Comparison of ENCODE assay signal across 8 cellular contexts in genomic region chr12:1474059-1474537, GRCh38.
DNase-seq lines count a peak whose midpoint lies in the region; ATAC-seq and TF ChIP-seq lines count a peak whose summit lies in the region.

No MANE protein-coding gene starts in this region.

- H3K27ac ChIP-seq in Panc1 (ENCODE audit: low read length) (peak overlapping the region; percentile 77), epithelial cell of prostate (peak overlapping the region; percentile 82)

- no peaks in the 10 kb centered on the region for H3K9me3 ChIP-seq in Panc1 (ENCODE audit: control insufficient read depth, insufficient read depth, low read depth, low read length)

- TF ChIP-seq POLR2A in lower leg skin (IDR thresholded peaks at IDR 0.05): no peak

- H3K4me3 ChIP-seq in Panc1 (ENCODE audit: low read depth in 2 of 2, low read length in 2 of 2): no peak overlapping the region; a peak in 2 of 4 replicates
- no peak overlapping the region for H3K4me3 ChIP-seq in lower leg skin (ENCODE audit: low read depth, poor library complexity, severe bottlenecking)

- H3K36me3 Mint-ChIP-seq in activated CD4-positive, alpha-beta T cell treated with anti-CD3 and anti-CD28 coated beads for 36 hours (ENCODE audit: low read depth): no peaks in the 10 kb centered on the region

- no peaks in the 10 kb centered on the region for H3K27me3 ChIP-seq in Panc1 (ENCODE audit: control insufficient read depth, insufficient read depth, low read length)

- no peak overlapping the region for H3K27ac Mint-ChIP-seq in activated CD4-positive, alpha-beta T cell treated with anti-CD3 and anti-CD28 coated beads for 36 hours

- TF ChIP-seq CTCF in Panc1 (IDR thresholded peaks at IDR 0.05) (no peak), lower leg skin (IDR thresholded peaks at IDR 0.05) (no peak)

- no peaks in the 10 kb centered on the region for H3K27me3 Mint-ChIP-seq in activated CD4-positive, alpha-beta T cell treated with anti-CD3 and anti-CD28 coated beads for 36 hours

- intact Hi-C loops in activated CD4-positive, alpha-beta T cell treated with anti-CD3 and anti-CD28 coated beads for 36 hours (cut with DNase I, micrococcal nuclease): no loop called here
- intact Hi-C loops in Panc1 (cut with micrococcal nuclease; ENCODE audit: unreplicated experiment): no loop called here
- intact Hi-C loops in head of caudate nucleus (cut with DNase I): no loop called here
- intact Hi-C loops in lower leg skin (cut with DNase I; ENCODE audit: low total_unique reads): no loop called here

- POLR2A ChIA-PET in activated CD4-positive, alpha-beta T cell treated with anti-CD3 and anti-CD28 coated beads for 36 hours (lab: Charles Lee): no interaction called here
- POLR2A ChIA-PET in Panc1 (lab: Charles Lee): interaction anchor here (0.6 kb wide), 1 partner anchor 485 kb away, joined by 7 read pairs; no protein-coding TSS in a partner anchor

- 52 to 60% methylated on average over 5 of the region's 5 CpGs for whole genome bisulfite sequencing in lower leg skin, 2 donors

- CTCF ChIA-PET in activated CD4-positive, alpha-beta T cell treated with anti-CD3 and anti-CD28 coated beads for 36 hours (lab: Charles Lee): interaction anchor here (1.2 kb wide), 1 partner anchor 356 kb away, joined by 3 read pairs; no protein-coding TSS in a partner anchor
- CTCF ChIA-PET in Panc1 (lab: Charles Lee): interaction anchor here (0.5 kb wide), 1 partner anchor 19 kb away, joined by 6 read pairs; no protein-coding TSS in a partner anchor

- BruUV-seq in Panc1 (replicated peaks; lab: Mats Ljungman, UMichigan): no TSS peak

- DNase-seq in activated CD4-positive, alpha-beta T cell treated with anti-CD3 and anti-CD28 coated beads for 36 hours: peak; percentile 41
- DNase-seq in activated CD4-positive, alpha-beta T cell treated with anti-CD3 and anti-CD28 coated beads for 1 hour: no peak
- peak; percentile 90 for DNase-seq in Panc1 (ENCODE audit: low read depth, low spot score)
- DNase-seq in epithelial cell of prostate (ENCODE audit: low read depth, low spot score): peak; percentile 34
- peak; percentile 15 to 23 for DNase-seq in stimulated activated CD8-positive, alpha-beta memory T cell treated with anti-CD3 and anti-CD28 coated beads, Interleukin-15, amount 100 ng/mL, for 48 hours (ENCODE audit: low read depth in 2 of 2)
- DNase-seq in superior temporal gyrus (ENCODE audit: extremely low spot score): no peak
- DNase-seq in head of caudate nucleus: no peak
- no peak for DNase-seq in lower leg skin (ENCODE audit: low spot score in 2 of 2)

- no peak overlapping the region for H3K4me3 Mint-ChIP-seq in activated CD4-positive, alpha-beta T cell treated with anti-CD3 and anti-CD28 coated beads for 36 hours

- peak; percentile 83 for ATAC-seq in activated CD4-positive, alpha-beta T cell treated with anti-CD3 and anti-CD28 coated beads for 36 hours
- peak; percentile 89 for ATAC-seq in Panc1

- H3K36me3 ChIP-seq in Panc1 (ENCODE audit: control insufficient read depth, insufficient read depth, low read length): no peaks in the 10 kb centered on the region

- in situ Hi-C loops in Panc1 (cut with HindIII; ENCODE audit: low pct_unique_long_range_greater_than_20kb, low sequenced_read_pairs): no loop called here

- H3K4me1 Mint-ChIP-seq in activated CD4-positive, alpha-beta T cell treated with anti-CD3 and anti-CD28 coated beads for 36 hours: peaks cover 2% of the 10 kb centered on the region

- H3K4me1 ChIP-seq in Panc1 (ENCODE audit: control insufficient read depth, insufficient read depth, low read length): peaks cover 31% of the 10 kb centered on the region

- H3K9me3 Mint-ChIP-seq in activated CD4-positive, alpha-beta T cell treated with anti-CD3 and anti-CD28 coated beads for 36 hours (ENCODE audit: low read depth): no peaks in the 10 kb centered on the region

Comparison
In these comparisons a context has a peak if more than half of its experiments do, and no peak if none do; other contexts are left out.
1. DNase-seq: peak in activated CD4-positive, alpha-beta T cell treated with anti-CD3 and anti-CD28 coated beads for 36 hours (single experiment), Panc1 (single experiment), epithelial cell of prostate (single experiment) and stimulated activated CD8-positive, alpha-beta memory T cell treated with anti-CD3 and anti-CD28 coated beads, Interleukin-15, amount 100 ng/mL, for 48 hours (2 of 2); none in activated CD4-positive, alpha-beta T cell treated with anti-CD3 and anti-CD28 coated beads for 1 hour (single experiment), superior temporal gyrus (single experiment), head of caudate nucleus (0 of 42) and lower leg skin (0 of 2).